2 cellular contexts compared by ENCODE assay signal in the genomic region with DNA sequence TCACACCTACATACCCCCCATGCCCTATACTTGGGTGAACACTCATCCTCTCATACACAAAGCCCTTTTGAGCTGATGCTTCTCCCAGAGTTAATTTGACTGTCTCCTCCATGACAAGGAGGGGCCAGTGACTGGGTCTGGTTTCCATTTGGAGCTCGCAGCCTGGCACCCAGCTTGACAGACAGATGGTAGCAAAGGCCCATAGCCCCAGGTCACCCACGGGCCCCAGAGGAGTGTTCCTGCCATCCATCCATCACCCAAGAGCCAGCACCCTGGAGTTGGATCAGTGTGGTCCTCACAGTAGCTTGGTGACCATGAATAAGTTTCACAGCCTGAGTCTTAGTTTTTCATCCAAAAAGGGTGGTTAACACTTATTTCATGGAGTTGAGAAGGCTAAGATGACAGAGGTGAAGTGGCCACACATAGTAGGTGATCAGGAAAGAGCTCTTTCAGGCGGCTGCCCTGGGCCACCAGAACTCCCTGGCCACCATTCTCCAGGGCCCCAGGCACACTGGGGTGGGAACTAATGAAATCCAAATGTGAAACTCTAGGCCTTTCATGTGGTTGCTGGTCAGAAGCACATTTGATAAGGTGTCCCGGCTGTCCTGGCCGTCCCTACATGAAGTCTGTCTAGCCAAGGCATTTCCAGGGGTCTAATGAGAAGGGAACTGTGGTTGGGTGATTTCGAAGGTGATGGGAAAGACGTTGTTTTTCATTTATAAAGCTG.
TF ChIP-seq lines count a peak whose summit lies in the region.

No MANE protein-coding gene starts in this region.

TF ChIP-seq in SK-N-SH, 30 proteins besides CTCF, POLR2A, EP300 and RAD21 (continued from another document):
- TF ChIP-seq, protein P1, sequence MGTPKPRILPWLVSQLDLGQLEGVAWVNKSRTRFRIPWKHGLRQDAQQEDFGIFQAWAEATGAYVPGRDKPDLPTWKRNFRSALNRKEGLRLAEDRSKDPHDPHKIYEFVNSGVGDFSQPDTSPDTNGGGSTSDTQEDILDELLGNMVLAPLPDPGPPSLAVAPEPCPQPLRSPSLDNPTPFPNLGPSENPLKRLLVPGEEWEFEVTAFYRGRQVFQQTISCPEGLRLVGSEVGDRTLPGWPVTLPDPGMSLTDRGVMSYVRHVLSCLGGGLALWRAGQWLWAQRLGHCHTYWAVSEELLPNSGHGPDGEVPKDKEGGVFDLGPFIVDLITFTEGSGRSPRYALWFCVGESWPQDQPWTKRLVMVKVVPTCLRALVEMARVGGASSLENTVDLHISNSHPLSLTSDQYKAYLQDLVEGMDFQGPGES (IDR thresholded peaks at IDR 0.05; ENCODE audit: low read depth, low read length), result no peak
- TF ChIP-seq TEAD4 (IDR thresholded peaks at IDR 0.05; ENCODE audit: borderline replicate concordance, insufficient read depth) (no peak), SMC3 (IDR thresholded peaks at IDR 0.05; ENCODE audit: low read depth, low read length) (no peak)
- TF ChIP-seq, protein P2, sequence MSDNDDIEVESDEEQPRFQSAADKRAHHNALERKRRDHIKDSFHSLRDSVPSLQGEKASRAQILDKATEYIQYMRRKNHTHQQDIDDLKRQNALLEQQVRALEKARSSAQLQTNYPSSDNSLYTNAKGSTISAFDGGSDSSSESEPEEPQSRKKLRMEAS (IDR thresholded peaks at IDR 0.05; ENCODE audit: low read depth), result no peak
- TF ChIP-seq, protein P3, sequence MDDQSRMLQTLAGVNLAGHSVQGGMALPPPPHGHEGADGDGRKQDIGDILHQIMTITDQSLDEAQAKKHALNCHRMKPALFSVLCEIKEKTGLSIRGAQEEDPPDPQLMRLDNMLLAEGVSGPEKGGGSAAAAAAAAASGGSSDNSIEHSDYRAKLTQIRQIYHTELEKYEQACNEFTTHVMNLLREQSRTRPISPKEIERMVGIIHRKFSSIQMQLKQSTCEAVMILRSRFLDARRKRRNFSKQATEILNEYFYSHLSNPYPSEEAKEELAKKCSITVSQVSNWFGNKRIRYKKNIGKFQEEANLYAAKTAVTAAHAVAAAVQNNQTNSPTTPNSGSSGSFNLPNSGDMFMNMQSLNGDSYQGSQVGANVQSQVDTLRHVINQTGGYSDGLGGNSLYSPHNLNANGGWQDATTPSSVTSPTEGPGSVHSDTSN (IDR thresholded peaks at IDR 0.05), result no peak

TF ChIP-seq in SK-N-SH treated with all-trans-retinoic acid at 6 μM for 48 hours, 23 proteins besides CTCF, POLR2A, EP300 and RAD21 (continued from another document):
- TF ChIP-seq ZFP30 (CRISPR knock-in tag; IDR thresholded peaks at IDR 0.05) (no peak), ZFP3 (CRISPR knock-in tag; IDR thresholded peaks at IDR 0.05) (no peak), ESRRG (CRISPR knock-in tag; IDR thresholded peaks at IDR 0.05) (no peak), ARNTL (CRISPR knock-in tag; IDR thresholded peaks at IDR 0.05; ENCODE audit: borderline replicate concordance, low read depth) (no peak), BACH2 (CRISPR knock-in tag; IDR thresholded peaks at IDR 0.05; ENCODE audit: borderline replicate concordance) (no peak), ZNF565 (CRISPR knock-in tag; conservative IDR thresholded peaks at IDR 0.05; ENCODE audit: low read depth) (no peak), SNAI2 (CRISPR knock-in tag; IDR thresholded peaks at IDR 0.05) (no peak), GLIS3 (CRISPR knock-in tag; IDR thresholded peaks at IDR 0.05) (no peak), ZC3H10 (CRISPR knock-in tag; IDR thresholded peaks at IDR 0.05) (no peak), TOX (CRISPR knock-in tag; IDR thresholded peaks at IDR 0.05; ENCODE audit: borderline replicate concordance) (no peak), PPARA (CRISPR knock-in tag; IDR thresholded peaks at IDR 0.05; ENCODE audit: borderline replicate concordance) (no peak), TCF4 (CRISPR knock-in tag; IDR thresholded peaks at IDR 0.05; ENCODE audit: borderline replicate concordance) (no peak)
- TF ChIP-seq, protein P4, sequence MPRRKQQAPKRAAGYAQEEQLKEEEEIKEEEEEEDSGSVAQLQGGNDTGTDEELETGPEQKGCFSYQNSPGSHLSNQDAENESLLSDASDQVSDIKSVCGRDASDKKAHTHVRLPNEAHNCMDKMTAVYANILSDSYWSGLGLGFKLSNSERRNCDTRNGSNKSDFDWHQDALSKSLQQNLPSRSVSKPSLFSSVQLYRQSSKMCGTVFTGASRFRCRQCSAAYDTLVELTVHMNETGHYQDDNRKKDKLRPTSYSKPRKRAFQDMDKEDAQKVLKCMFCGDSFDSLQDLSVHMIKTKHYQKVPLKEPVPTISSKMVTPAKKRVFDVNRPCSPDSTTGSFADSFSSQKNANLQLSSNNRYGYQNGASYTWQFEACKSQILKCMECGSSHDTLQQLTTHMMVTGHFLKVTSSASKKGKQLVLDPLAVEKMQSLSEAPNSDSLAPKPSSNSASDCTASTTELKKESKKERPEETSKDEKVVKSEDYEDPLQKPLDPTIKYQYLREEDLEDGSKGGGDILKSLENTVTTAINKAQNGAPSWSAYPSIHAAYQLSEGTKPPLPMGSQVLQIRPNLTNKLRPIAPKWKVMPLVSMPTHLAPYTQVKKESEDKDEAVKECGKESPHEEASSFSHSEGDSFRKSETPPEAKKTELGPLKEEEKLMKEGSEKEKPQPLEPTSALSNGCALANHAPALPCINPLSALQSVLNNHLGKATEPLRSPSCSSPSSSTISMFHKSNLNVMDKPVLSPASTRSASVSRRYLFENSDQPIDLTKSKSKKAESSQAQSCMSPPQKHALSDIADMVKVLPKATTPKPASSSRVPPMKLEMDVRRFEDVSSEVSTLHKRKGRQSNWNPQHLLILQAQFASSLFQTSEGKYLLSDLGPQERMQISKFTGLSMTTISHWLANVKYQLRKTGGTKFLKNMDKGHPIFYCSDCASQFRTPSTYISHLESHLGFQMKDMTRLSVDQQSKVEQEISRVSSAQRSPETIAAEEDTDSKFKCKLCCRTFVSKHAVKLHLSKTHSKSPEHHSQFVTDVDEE (CRISPR knock-in tag; IDR thresholded peaks at IDR 0.05), result no peak
- TF ChIP-seq, protein P5, sequence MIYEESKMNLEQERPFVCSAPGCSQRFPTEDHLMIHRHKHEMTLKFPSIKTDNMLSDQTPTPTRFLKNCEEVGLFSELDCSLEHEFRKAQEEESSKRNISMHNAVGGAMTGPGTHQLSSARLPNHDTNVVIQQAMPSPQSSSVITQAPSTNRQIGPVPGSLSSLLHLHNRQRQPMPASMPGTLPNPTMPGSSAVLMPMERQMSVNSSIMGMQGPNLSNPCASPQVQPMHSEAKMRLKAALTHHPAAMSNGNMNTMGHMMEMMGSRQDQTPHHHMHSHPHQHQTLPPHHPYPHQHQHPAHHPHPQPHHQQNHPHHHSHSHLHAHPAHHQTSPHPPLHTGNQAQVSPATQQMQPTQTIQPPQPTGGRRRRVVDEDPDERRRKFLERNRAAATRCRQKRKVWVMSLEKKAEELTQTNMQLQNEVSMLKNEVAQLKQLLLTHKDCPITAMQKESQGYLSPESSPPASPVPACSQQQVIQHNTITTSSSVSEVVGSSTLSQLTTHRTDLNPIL (CRISPR knock-in tag; IDR thresholded peaks at IDR 0.05; ENCODE audit: low read depth), result no peak
